In the genomic region with DNA sequence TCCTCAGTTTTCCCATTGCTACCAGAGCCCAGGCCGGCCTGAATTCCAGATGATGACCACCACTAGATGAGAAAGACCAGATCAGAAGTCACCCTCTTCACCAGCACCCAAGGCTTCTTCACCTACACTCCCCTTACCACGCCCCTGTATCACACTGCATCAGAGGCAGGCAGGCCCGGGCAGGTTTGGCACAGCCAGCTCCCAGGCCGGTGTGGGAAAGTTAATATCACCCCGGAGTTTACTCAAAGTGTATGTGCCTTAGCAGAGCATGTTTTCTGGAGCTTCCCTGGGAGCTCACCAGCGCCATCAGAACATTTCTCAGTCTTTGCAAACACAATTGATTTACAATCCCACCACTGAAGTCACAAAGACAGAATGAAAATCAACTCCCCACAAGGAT, we compare ENCODE assay signal across 1 cellular context.
TF ChIP-seq lines count a peak whose summit lies in the region.

No MANE protein-coding gene starts in this region.

TF ChIP-seq in HEK293, 187 proteins besides CTCF, POLR2A, EP300 and RAD21 (continued from another document):
- TF ChIP-seq, protein P1, sequence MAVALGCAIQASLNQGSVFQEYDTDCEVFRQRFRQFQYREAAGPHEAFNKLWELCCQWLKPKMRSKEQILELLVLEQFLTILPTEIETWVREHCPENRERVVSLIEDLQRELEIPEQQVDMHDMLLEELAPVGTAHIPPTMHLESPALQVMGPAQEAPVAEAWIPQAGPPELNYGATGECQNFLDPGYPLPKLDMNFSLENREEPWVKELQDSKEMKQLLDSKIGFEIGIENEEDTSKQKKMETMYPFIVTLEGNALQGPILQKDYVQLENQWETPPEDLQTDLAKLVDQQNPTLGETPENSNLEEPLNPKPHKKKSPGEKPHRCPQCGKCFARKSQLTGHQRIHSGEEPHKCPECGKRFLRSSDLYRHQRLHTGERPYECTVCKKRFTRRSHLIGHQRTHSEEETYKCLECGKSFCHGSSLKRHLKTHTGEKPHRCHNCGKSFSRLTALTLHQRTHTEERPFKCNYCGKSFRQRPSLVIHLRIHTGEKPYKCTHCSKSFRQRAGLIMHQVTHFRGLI (tag by site-specific recombination; IDR thresholded peaks at IDR 0.05), result no peak
